Comparison of ENCODE assay signal across 12 cellular contexts in genomic region chr14:22491683-22492483, GRCh38.
DNase-seq lines count a peak whose midpoint lies in the region; ATAC-seq lines count a peak whose summit lies in the region.
"Had no signal": no experiment of that assay in that cellular context is flagged by ENCODE, and none has a peak within 500 bp of the region (broad histone marks: within the 10 kb centered on the region; RNA-seq: fewer than 3 reads in every experiment).

No MANE protein-coding gene starts in this region.

- no peaks in the 10 kb centered on the region for H3K36me3 ChIP-seq in CD4-positive, alpha-beta memory T cell (ENCODE audit: insufficient read depth, low read length)
- H3K36me3 ChIP-seq: HAP-1 had no signal

- H3K9me3 Mint-ChIP-seq in CD4-positive, alpha-beta memory T cell: no peaks in the 10 kb centered on the region

- POLR2A ChIA-PET in CD4-positive, alpha-beta memory T cell (lab: Charles Lee; ENCODE audit: partially characterized antibody): interaction anchor here (1.6 to 42.8 kb wide), 9 partner anchors 2 to 640 kb away, joined by 7 to 1528 read pairs (median 405); no protein-coding TSS in a partner anchor

- peak overlapping the region; percentile 67 for H3K27ac ChIP-seq in CD4-positive, alpha-beta memory T cell (ENCODE audit: low read depth, low read length)
- H3K27ac ChIP-seq: PC-9 had no signal

- peak in 2 of 5 donors; percentile 36 to 80 for DNase-seq in CD4-positive, alpha-beta memory T cell
- peak; percentile 31 for DNase-seq in central memory CD4-positive, alpha-beta T cell
- DNase-seq in Ammon's horn (ENCODE audit: low spot score) (no peak), 8988T (no peak), NCI-H2196 treated with DMSO at 0.1 percent for 48 hours (lab: John Stamatoyannopoulos, UW; ENCODE audit: unreplicated experiment) (no peak)
- DNase-seq: DMS79 treated with DMSO at 0.1 percent for 48 hours, KG1, PC-9 had no signal

- H3K36me3 Mint-ChIP-seq in CD4-positive, alpha-beta memory T cell: peaks cover 55 to 72% of the 10 kb centered on the region in 2 donors

- intact Hi-C loops in CD4-positive, alpha-beta memory T cell (cut with micrococcal nuclease): loop anchor here (10.0 kb wide), 1 partner anchor 177 kb away; no protein-coding TSS in a partner anchor

- H3K27ac Mint-ChIP-seq in CD4-positive, alpha-beta memory T cell: peak overlapping the region; percentile 91 to 100 (median 94)

- ATAC-seq in GM18868 (IDR thresholded peaks at IDR 0.05; ENCODE audit: unreplicated experiment) (peak; percentile 32), HG03378 (IDR thresholded peaks at IDR 0.05; ENCODE audit: unreplicated experiment) (peak; percentile 49), GM19035 (IDR thresholded peaks at IDR 0.05; ENCODE audit: unreplicated experiment) (no peak)

- H3K4me1 ChIP-seq in CD4-positive, alpha-beta memory T cell (ENCODE audit: insufficient read depth, low read length): peaks cover 6% of the 10 kb centered on the region
- H3K4me1 ChIP-seq: HAP-1 had no signal

- H3K4me3 ChIP-seq in CD4-positive, alpha-beta memory T cell (ENCODE audit: low read length in 2 of 2): peak overlapping the region in 1 of 2 donors; percentile 55
- H3K4me3 ChIP-seq: HAP-1, PC-9 had no signal

- peaks cover 1 to 76% (median 9%) of the 10 kb centered on the region in 4 donors for H3K4me1 Mint-ChIP-seq in CD4-positive, alpha-beta memory T cell

- H3K27me3 ChIP-seq in CD4-positive, alpha-beta memory T cell (ENCODE audit: insufficient read depth, low read length): no peaks in the 10 kb centered on the region

- no peaks in the 10 kb centered on the region for H3K27me3 Mint-ChIP-seq in CD4-positive, alpha-beta memory T cell

- H3K9me3 ChIP-seq in CD4-positive, alpha-beta memory T cell (ENCODE audit: control insufficient read depth in 1 of 2, low read length in 2 of 2): no peaks in the 10 kb centered on the region
- H3K9me3 ChIP-seq: HAP-1 had no signal

- CTCF ChIA-PET in CD4-positive, alpha-beta memory T cell (lab: Charles Lee; ENCODE audit: partially characterized antibody): interaction anchor here (0.7 to 1.9 kb wide), 4 partner anchors 12 to 360 kb away, joined by 3 to 6 read pairs (median 3); no protein-coding TSS in a partner anchor

- H3K4me3 Mint-ChIP-seq in CD4-positive, alpha-beta memory T cell: peak overlapping the region; percentile 86 to 96 (median 90)
